ENCODE assay signal across 9 cellular contexts in the genomic region with DNA sequence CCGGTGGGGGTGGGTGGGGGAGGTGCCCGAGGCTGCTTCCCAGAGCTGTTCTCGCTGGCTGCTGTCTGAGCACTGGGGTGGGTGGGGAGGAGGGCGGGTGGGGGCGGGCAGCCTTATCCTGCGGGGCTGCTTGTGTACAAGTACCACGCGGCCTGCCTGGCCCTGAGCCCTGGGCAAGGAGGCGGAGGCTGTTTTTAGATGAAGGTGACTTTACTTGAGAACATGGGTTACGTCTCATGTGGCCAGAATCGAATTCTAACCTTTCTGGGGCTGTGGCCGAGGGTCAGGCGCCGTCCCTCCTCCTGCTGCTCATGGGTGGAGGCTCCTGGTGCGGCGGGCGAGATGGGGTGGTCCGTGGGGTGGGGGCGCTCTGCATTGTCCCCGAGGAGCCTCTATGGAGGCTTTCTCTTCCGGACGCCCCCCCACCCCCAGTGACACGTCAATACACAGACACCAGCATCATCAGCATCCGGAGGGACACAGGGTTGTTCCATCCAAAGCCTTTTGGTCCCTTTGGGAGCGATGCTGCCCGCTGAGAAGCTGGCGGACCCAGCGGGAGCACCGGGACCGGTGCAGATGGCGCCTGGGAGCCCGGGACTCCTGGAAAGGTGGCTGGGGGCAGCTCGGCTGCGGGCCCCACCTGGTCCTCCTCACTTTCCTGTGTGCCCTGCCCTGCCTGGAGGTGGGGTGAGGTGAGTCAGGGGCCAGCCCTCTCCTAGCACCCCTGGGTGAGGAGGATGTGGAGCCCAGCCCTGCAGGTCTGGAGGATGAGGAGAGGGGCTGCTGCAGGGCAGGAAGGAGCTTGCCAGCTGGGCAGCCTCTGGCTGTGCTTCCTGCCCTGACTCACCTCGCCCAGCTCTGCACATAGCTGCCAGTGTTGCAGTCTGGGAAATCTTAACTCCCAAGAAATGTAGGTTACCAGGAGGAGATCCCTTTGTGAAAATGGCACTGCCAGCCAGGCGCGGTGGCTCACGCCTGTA. TPM values are rescaled to one million over a fixed set of nuclear protein-coding genes. Genes with fewer than 3 reads are reported as not detected.
DNase-seq lines count a peak whose midpoint lies in the region; ATAC-seq, FAIRE-seq and TF ChIP-seq lines count a peak whose summit lies in the region.
"Had no signal": no experiment of that assay in that cellular context is flagged by ENCODE, and none has a peak within 500 bp of the region (broad histone marks: within the 10 kb centered on the region; RNA-seq: fewer than 3 reads in every experiment).

No MANE protein-coding gene starts in this region.

- peaks cover 4% of the 10 kb centered on the region for H3K36me3 Mint-ChIP-seq in activated naive CD4-positive, alpha-beta T cell treated with anti-CD3 and anti-CD28 coated beads, Interleukin-2, amount 10 ng/mL, durations not matched to agents 7 days and 5 days

- peaks cover 48% of the 10 kb centered on the region for H3K4me1 Mint-ChIP-seq in activated naive CD4-positive, alpha-beta T cell treated with anti-CD3 and anti-CD28 coated beads, Interleukin-2, amount 10 ng/mL, durations not matched to agents 7 days and 5 days

- H3K79me2 ChIP-seq in neural cell (replicated peaks; ENCODE audit: insufficient read depth, low read length) = peaks cover 51% of the 10 kb centered on the region

- H3K4me3 ChIP-seq in esophagus muscularis mucosa (peak overlapping the region; percentile 14 to 51 (median 40)), neural cell (ENCODE audit: low read length) (peak overlapping the region; percentile 99)

- no peak for ATAC-seq in HG03108 (IDR thresholded peaks at IDR 0.05; ENCODE audit: unreplicated experiment)

- peak; percentile 79 for FAIRE-seq in RCC 7860 (lab: Jason Lieb, UNC)
- no peak for FAIRE-seq in frontal cortex (lab: Jason Lieb, UNC)

- H4K20me1 ChIP-seq in neural cell (ENCODE audit: insufficient read depth) = peaks cover 4% of the 10 kb centered on the region

- H3K27me3 Mint-ChIP-seq in activated naive CD4-positive, alpha-beta T cell treated with anti-CD3 and anti-CD28 coated beads, Interleukin-2, amount 10 ng/mL, durations not matched to agents 7 days and 5 days = peaks cover 5% of the 10 kb centered on the region

- H3K4me2 ChIP-seq in neural cell (ENCODE audit: low read length) = no peak overlapping the region

- peak overlapping the region; percentile 48 for H3K9ac ChIP-seq in neural cell (ENCODE audit: low read length)

- peaks cover 53 to 65% (median 59%) of the 10 kb centered on the region in 4 donors for H3K4me1 ChIP-seq in esophagus muscularis mucosa

- H2AFZ ChIP-seq in neural cell (ENCODE audit: low read depth, low read length) = no peak overlapping the region

- DNase-seq in C1 segment of cervical spinal cord (lab: John Stamatoyannopoulos, UW) (peak in 10 of 14 donors; percentile 15 to 48 (median 42)), RCC 7860 (ENCODE audit: low spot score) (peak; percentile 76), esophagus muscularis mucosa (ENCODE audit: extremely low spot score) (no peak), NCI-H2081 (lab: John Stamatoyannopoulos, UW) (no peak), frontal cortex (ENCODE audit: low spot score in 2 of 2) (no peak)
- DNase-seq in activated naive CD4-positive, alpha-beta T cell treated with anti-CD3 and anti-CD28 coated beads, Interleukin-2, amount 10 ng/mL, durations not matched to agents 7 days and 5 days = no peak
- DNase-seq: activated gamma-delta T cell had no signal

- no peaks in the 10 kb centered on the region for H3K9me3 Mint-ChIP-seq in activated naive CD4-positive, alpha-beta T cell treated with anti-CD3 and anti-CD28 coated beads, Interleukin-2, amount 10 ng/mL, durations not matched to agents 7 days and 5 days

- H3K27ac Mint-ChIP-seq in activated naive CD4-positive, alpha-beta T cell treated with anti-CD3 and anti-CD28 coated beads, Interleukin-2, amount 10 ng/mL, durations not matched to agents 7 days and 5 days = no peak overlapping the region

- H3K4me3 Mint-ChIP-seq in activated naive CD4-positive, alpha-beta T cell treated with anti-CD3 and anti-CD28 coated beads, Interleukin-2, amount 10 ng/mL, durations not matched to agents 7 days and 5 days = no peak overlapping the region

- TF ChIP-seq CTCF in esophagus muscularis mucosa (IDR thresholded peaks at IDR 0.05) = no peak
- TF ChIP-seq CTCF in neural cell (IDR thresholded peaks at IDR 0.05; ENCODE audit: poor library complexity, severe bottlenecking) = no peak

- TF ChIP-seq EP300 in esophagus muscularis mucosa (IDR thresholded peaks at IDR 0.05) (no peak), neural cell (conservative IDR thresholded peaks at IDR 0.05; ENCODE audit: poor library complexity, severe bottlenecking) (no peak)

- H3F3A ChIP-seq in neural cell (ENCODE audit: insufficient read depth, low read length, poor library complexity, severe bottlenecking) = no peaks in the 10 kb centered on the region

- H3K9me2 ChIP-seq in neural cell (ENCODE audit: insufficient read depth, low read length) = no peaks in the 10 kb centered on the region

- H3K27me3 ChIP-seq in esophagus muscularis mucosa (no peaks in the 10 kb centered on the region), neural cell (ENCODE audit: insufficient read depth, low read depth, low read length) (no peaks in the 10 kb centered on the region)

- no peak for TF ChIP-seq RAD21 in neural cell (conservative IDR thresholded peaks at IDR 0.05)

- H3K27ac ChIP-seq in esophagus muscularis mucosa (replicated peaks in 1 of 4) = peak overlapping the region; percentile 38 to 74 (median 68)
- H3K27ac ChIP-seq in neural cell (ENCODE audit: low read length) = no peak overlapping the region

- intact Hi-C loops in esophagus muscularis mucosa (cut with DNase I) = loop anchor here (5.0 kb wide), 1 partner anchor 56 kb away; a partner anchor contains a TSS

- H3K9me3 ChIP-seq in esophagus muscularis mucosa = no peaks in the 10 kb centered on the region
- H3K9me3 ChIP-seq in neural cell (ENCODE audit: low read length) = no peaks in the 10 kb centered on the region

- CTCF ChIA-PET in activated naive CD4-positive, alpha-beta T cell treated with anti-CD3 and anti-CD28 coated beads, Interleukin-2, amount 10 ng/mL, durations not matched to agents 7 days and 5 days (lab: Charles Lee) = interaction anchor here (0.6 to 2.1 kb wide), 3 partner anchors 8 to 27 kb away, joined by 3 to 13 read pairs (median 6); no protein-coding TSS in a partner anchor

- TF ChIP-seq POLR2A in esophagus muscularis mucosa (IDR thresholded peaks at IDR 0.05; ENCODE audit: low read depth) = no peak

- H3K36me3 ChIP-seq in esophagus muscularis mucosa (peaks cover 12 to 33% (median 28%) of the 10 kb centered on the region in 4 donors), neural cell (ENCODE audit: insufficient read depth, low read length) (no peaks in the 10 kb centered on the region)

- WGBS in esophagus muscularis mucosa = 62% methylated on average over 24 of the region's 38 CpGs

TF ChIP-seq in neural cell, 6 proteins besides CTCF, POLR2A, EP300 and RAD21:
- TF ChIP-seq MXI1 (conservative IDR thresholded peaks at IDR 0.05; ENCODE audit: poor library complexity, severe bottlenecking) (no peak), SMC3 (conservative IDR thresholded peaks at IDR 0.05; ENCODE audit: poor library complexity) (no peak), TAF1 (IDR thresholded peaks at IDR 0.05; ENCODE audit: low read depth) (no peak), EZH2 (IDR thresholded peaks at IDR 0.05; ENCODE audit: borderline replicate concordance, insufficient read depth, low read length, poor library complexity, severe bottlenecking) (no peak), POLR2AphosphoS5 (IDR thresholded peaks at IDR 0.05) (no peak)
- TF ChIP-seq, protein P1, sequence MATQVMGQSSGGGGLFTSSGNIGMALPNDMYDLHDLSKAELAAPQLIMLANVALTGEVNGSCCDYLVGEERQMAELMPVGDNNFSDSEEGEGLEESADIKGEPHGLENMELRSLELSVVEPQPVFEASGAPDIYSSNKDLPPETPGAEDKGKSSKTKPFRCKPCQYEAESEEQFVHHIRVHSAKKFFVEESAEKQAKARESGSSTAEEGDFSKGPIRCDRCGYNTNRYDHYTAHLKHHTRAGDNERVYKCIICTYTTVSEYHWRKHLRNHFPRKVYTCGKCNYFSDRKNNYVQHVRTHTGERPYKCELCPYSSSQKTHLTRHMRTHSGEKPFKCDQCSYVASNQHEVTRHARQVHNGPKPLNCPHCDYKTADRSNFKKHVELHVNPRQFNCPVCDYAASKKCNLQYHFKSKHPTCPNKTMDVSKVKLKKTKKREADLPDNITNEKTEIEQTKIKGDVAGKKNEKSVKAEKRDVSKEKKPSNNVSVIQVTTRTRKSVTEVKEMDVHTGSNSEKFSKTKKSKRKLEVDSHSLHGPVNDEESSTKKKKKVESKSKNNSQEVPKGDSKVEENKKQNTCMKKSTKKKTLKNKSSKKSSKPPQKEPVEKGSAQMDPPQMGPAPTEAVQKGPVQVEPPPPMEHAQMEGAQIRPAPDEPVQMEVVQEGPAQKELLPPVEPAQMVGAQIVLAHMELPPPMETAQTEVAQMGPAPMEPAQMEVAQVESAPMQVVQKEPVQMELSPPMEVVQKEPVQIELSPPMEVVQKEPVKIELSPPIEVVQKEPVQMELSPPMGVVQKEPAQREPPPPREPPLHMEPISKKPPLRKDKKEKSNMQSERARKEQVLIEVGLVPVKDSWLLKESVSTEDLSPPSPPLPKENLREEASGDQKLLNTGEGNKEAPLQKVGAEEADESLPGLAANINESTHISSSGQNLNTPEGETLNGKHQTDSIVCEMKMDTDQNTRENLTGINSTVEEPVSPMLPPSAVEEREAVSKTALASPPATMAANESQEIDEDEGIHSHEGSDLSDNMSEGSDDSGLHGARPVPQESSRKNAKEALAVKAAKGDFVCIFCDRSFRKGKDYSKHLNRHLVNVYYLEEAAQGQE (IDR thresholded peaks at IDR 0.05; ENCODE audit: borderline replicate concordance) = no peak

RNA-seq across cellular contexts. Expression of a gene that starts 3.4 kb away (rescaled TPM):
- total RNA-seq in esophagus muscularis mucosa (100 to 1,000 TPM; 304 to 416 (median 362) TPM), frontal cortex (114 TPM)
- polyA plus RNA-seq in neural cell = 209 and 214 TPM in 2 replicates
- 142 and 143 TPM in 2 replicates for polyA minus RNA-seq in neural cell

RNA-seq across cellular contexts. Expression of a gene that starts 13.9 kb away (rescaled TPM):
- total RNA-seq in esophagus muscularis mucosa = under 1 TPM; 0.19 to 0.50 (median 0.41) TPM
- 4.7 and 6.4 TPM in 2 replicates for polyA plus RNA-seq in neural cell
- polyA minus RNA-seq in neural cell = 12.6 and 13.9 TPM in 2 replicates
- 6.1 TPM for total RNA-seq in frontal cortex

RNA-seq across cellular contexts. Expression of a gene that starts 32.0 kb away (rescaled TPM):
- total RNA-seq in esophagus muscularis mucosa = under 1 TPM in 2 of 4 donors, not detected in 2; 0.50 to 0.58 TPM
- polyA plus RNA-seq in neural cell = 0.38 and 0.72 TPM in 2 replicates
- not detected in 2 replicates for polyA minus RNA-seq in neural cell
- 0.41 TPM for total RNA-seq in frontal cortex

RNA-seq across cellular contexts. Expression of a gene that starts 44.3 kb away (rescaled TPM):
- total RNA-seq in esophagus muscularis mucosa = 100 to 1,000 TPM in 1 of 4 donors, 10 to 100 TPM in 3; 62.5 to 100 (median 76.2) TPM
- 155 and 172 TPM in 2 replicates for polyA plus RNA-seq in neural cell
- polyA minus RNA-seq in neural cell = 55.0 and 68.7 TPM in 2 replicates
- total RNA-seq in frontal cortex = 55.4 TPM

RNA-seq across cellular contexts. Expression of a gene that starts 57.5 kb away (rescaled TPM):
- total RNA-seq in esophagus muscularis mucosa (10 to 100 TPM; 20.8 to 40.7 (median 30.4) TPM), frontal cortex (15.9 TPM)
- 28.3 TPM in 2 replicates for polyA plus RNA-seq in neural cell
- polyA minus RNA-seq in neural cell = 28.6 and 31.9 TPM in 2 replicates

Comparison
In these comparisons a context has a peak if more than half of its experiments do, and no peak if none do; other contexts are left out.
1. DNase-seq: peak in C1 segment of cervical spinal cord (10 of 14) and RCC 7860 (single experiment); none in esophagus muscularis mucosa (single experiment), NCI-H2081 (0 of 2), activated naive CD4-positive, alpha-beta T cell treated with anti-CD3 and anti-CD28 coated beads, Interleukin-2, amount 10 ng/mL, durations not matched to agents 7 days and 5 days (single experiment) and frontal cortex (0 of 2).